In genomic region chr10:35336084-35336831, GRCh38 we compare ENCODE assay signal across 1 cellular context.
TF ChIP-seq lines count a peak whose summit lies in the region.

CCNY (plus strand) TSS chr10:35336509; CDS start chr10:35337054, 545 bp downstream.

TF ChIP-seq in GM12878, 131 proteins besides CTCF, POLR2A, EP300 and RAD21 (continued from another document):
- TF ChIP-seq ETV6 (conservative IDR thresholded peaks at IDR 0.05 in 1 of 2, IDR thresholded peaks at IDR 0.05 in 1 of 2; ENCODE audit: borderline replicate concordance in 1 of 2, low read depth in 1 of 2) (no peak), BCL11A (IDR thresholded peaks at IDR 0.05; ENCODE audit: low read depth, low read length) (no peak), SPI1 (IDR thresholded peaks at IDR 0.05; ENCODE audit: borderline replicate concordance, insufficient read depth, low read depth, low read length) (no peak), RELA (IDR thresholded peaks at IDR 0.05; ENCODE audit: borderline replicate concordance, partially characterized antibody) (no peak), FOXM1 (IDR thresholded peaks at IDR 0.05; ENCODE audit: low read depth, low read length) (no peak), SIX5 (IDR thresholded peaks at IDR 0.05; ENCODE audit: low read depth, low read length, severe bottlenecking) (no peak), SREBF2 (IDR thresholded peaks at IDR 0.05; ENCODE audit: low read length) (no peak), RCOR1 (conservative IDR thresholded peaks at IDR 0.05; ENCODE audit: low read depth, low read length) (0 out of 2 replicates have a peak, but pooled peaks have one; percentile 32), CEBPB (IDR thresholded peaks at IDR 0.05; ENCODE audit: borderline replicate concordance in 1 of 2, low read depth in 2 of 2, low read length in 2 of 2) (no peak), SP1 (IDR thresholded peaks at IDR 0.05; ENCODE audit: low read depth, low read length) (no peak), TARDBP (IDR thresholded peaks at IDR 0.05; ENCODE audit: borderline replicate concordance) (peak; percentile 35; the same call in 1 of the 2 replicates), RELB (IDR thresholded peaks at IDR 0.05; ENCODE audit: low read depth) (no peak), CHD1 (IDR thresholded peaks at IDR 0.05; ENCODE audit: low read depth, low read length) (no peak), YY1 (IDR thresholded peaks at IDR 0.05; ENCODE audit: low read depth, low read length) (peak; percentile 83), MEF2B (IDR thresholded peaks at IDR 0.05; ENCODE audit: partially characterized antibody, poor library complexity, severe bottlenecking) (no peak), POLR2AphosphoS2 (IDR thresholded peaks at IDR 0.05; ENCODE audit: low read depth, low read length) (0 out of 2 replicates have a peak, but pooled peaks have one; percentile 32), IRF4 (IDR thresholded peaks at IDR 0.05; ENCODE audit: low read depth, low read length) (no peak), IRF5 (IDR thresholded peaks at IDR 0.05; ENCODE audit: borderline replicate concordance) (no peak), E2F4 (IDR thresholded peaks at IDR 0.05; ENCODE audit: low read depth, low read length) (no peak), NFIC (IDR thresholded peaks at IDR 0.05; ENCODE audit: low read depth, low read length) (no peak), FOXK2 (IDR thresholded peaks at IDR 0.05) (no peak), MEF2A (IDR thresholded peaks at IDR 0.05; ENCODE audit: insufficient read depth, low read depth, low read length) (no peak), ZNF622 (IDR thresholded peaks at IDR 0.05) (no peak), RBBP5 (conservative IDR thresholded peaks at IDR 0.05) (no peak), YBX1 (IDR thresholded peaks at IDR 0.05) (no peak), SUPT20H (IDR thresholded peaks at IDR 0.05; ENCODE audit: borderline replicate concordance, control insufficient read depth, low read depth, low read length) (no peak), HDAC6 (IDR thresholded peaks at IDR 0.05; ENCODE audit: unreplicated experiment) (no peak), SKIL (IDR thresholded peaks at IDR 0.05; ENCODE audit: low read depth, poor library complexity, severe bottlenecking) (no peak), ASH2L (IDR thresholded peaks at IDR 0.05; ENCODE audit: borderline replicate concordance, low read depth) (no peak), ELK1 (IDR thresholded peaks at IDR 0.05; ENCODE audit: low read depth, low read length) (no peak), SMARCA5 (IDR thresholded peaks at IDR 0.05) (no peak), HDGF (IDR thresholded peaks at IDR 0.05) (no peak), PBX3 (IDR thresholded peaks at IDR 0.05; ENCODE audit: insufficient replicate concordance, low read depth, low read length) (no peak), TBL1XR1 (IDR thresholded peaks at IDR 0.05; ENCODE audit: low read depth, low read length) (no peak), ZNF274 (IDR thresholded peaks at IDR 0.05; ENCODE audit: insufficient read depth, insufficient read length) (no peak), ATF2 (IDR thresholded peaks at IDR 0.05; ENCODE audit: low read length) (no peak), ZZZ3 (IDR thresholded peaks at IDR 0.05; ENCODE audit: control insufficient read depth, insufficient read length, low read depth) (no peak), ZNF24 (IDR thresholded peaks at IDR 0.05) (no peak), ZNF592 (IDR thresholded peaks at IDR 0.05) (0 out of 2 replicates have a peak, but pooled peaks have one; percentile 8), ZNF687 (IDR thresholded peaks at IDR 0.05) (no peak), FOS (IDR thresholded peaks at IDR 0.05; ENCODE audit: borderline replicate concordance, extremely low read depth, insufficient read length) (no peak), ZSCAN29 (IDR thresholded peaks at IDR 0.05) (no peak), MTA2 (IDR thresholded peaks at IDR 0.05; ENCODE audit: low read depth) (no peak), SIN3A (IDR thresholded peaks at IDR 0.05; ENCODE audit: low read depth, low read length) (0 out of 2 replicates have a peak, but pooled peaks have one; percentile 31)
